18 cellular contexts compared by ENCODE assay signal in the genomic region with DNA sequence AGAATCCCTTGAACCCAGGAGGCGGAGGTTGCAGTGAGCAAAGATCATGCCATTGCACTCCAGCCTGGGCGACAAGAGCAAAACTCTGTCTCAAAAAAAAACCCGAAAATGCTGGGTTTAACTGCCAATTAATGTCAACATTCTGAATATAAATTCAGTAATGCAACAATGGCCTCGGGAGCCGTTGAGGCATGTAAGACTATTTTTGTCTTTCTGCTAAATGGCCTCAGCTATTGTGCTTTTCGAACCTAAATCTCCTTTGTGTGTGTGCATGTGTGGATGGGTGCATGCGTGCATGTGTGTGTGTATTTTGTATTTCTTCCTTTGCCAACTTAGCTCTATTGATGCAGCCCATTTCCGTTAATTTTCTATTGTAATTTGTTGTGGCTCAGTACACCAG. TPM values are rescaled to one million over a fixed set of nuclear protein-coding genes. Genes with fewer than 3 reads are reported as not detected.
DNase-seq lines count a peak whose midpoint lies in the region; ATAC-seq and TF ChIP-seq lines count a peak whose summit lies in the region.
"Had no signal": no experiment of that assay in that cellular context is flagged by ENCODE, and none has a peak within 500 bp of the region (broad histone marks: within the 10 kb centered on the region; RNA-seq: fewer than 3 reads in every experiment).

No MANE protein-coding gene starts in this region.

- intact Hi-C loops in left ventricle myocardium superior (cut with micrococcal nuclease), result no loop called here
- intact Hi-C loops in Right ventricle myocardium inferior (cut with DNase I), result no loop called here
- intact Hi-C loops in uterus (cut with DNase I; ENCODE audit: low total_unique reads), result no loop called here
- intact Hi-C loops in posterior cingulate gyrus (cut with DNase I), result no loop called here

- in situ Hi-C loops in brain microvascular endothelial cell (cut with HindIII; ENCODE audit: low pct_ligation_motif_present, low sequenced_read_pairs), result no loop called here

- CTCF ChIA-PET in WTC11 (lab: Charles Lee), result interaction anchor here (1.4 to 1.6 kb wide), 2 partner anchors 54 to 88 kb away, joined by 3 to 5 read pairs; no protein-coding TSS in a partner anchor

- H3K27me3 Mint-ChIP-seq in WTC11 (ENCODE audit: low read depth), result no peaks in the 10 kb centered on the region
- H3K27me3 Mint-ChIP-seq in nephron (ENCODE audit: low read depth), result no peaks in the 10 kb centered on the region

- H3K27ac ChIP-seq in uterus, result peak overlapping the region; percentile 36 to 99
- H3K27ac ChIP-seq in brain microvascular endothelial cell, result no peak overlapping the region
- H3K27ac ChIP-seq: Peyer's patch had no signal

- H3K36me3 Mint-ChIP-seq in WTC11, result 0 out of 2 replicates have a peak, but pooled peaks cover 2% of the 10 kb centered on the region
- H3K36me3 Mint-ChIP-seq in nephron (ENCODE audit: low read depth), result peaks cover 20% of the 10 kb centered on the region
- H3K36me3 Mint-ChIP-seq: CD4-positive, CD25-positive, alpha-beta regulatory T cell had no signal

- H3K27ac Mint-ChIP-seq in WTC11 (peak overlapping the region; percentile 91), nephron (peak overlapping the region; percentile 9 to 20 (median 19))
- H3K27ac Mint-ChIP-seq: CD4-positive, CD25-positive, alpha-beta regulatory T cell had no signal

- H3K4me3 ChIP-seq in uterus, result no peak overlapping the region
- H3K4me3 ChIP-seq in brain microvascular endothelial cell (ENCODE audit: low read depth, low read length), result no peak overlapping the region
- H3K4me3 ChIP-seq: Peyer's patch had no signal

- H3K4me1 ChIP-seq in uterus, result peaks cover 6 to 10% of the 10 kb centered on the region in 2 donors
- H3K4me1 ChIP-seq: Peyer's patch had no signal

- H3K27me3 ChIP-seq in uterus (no peaks in the 10 kb centered on the region), brain microvascular endothelial cell (replicated peaks) (no peaks in the 10 kb centered on the region)
- H3K27me3 ChIP-seq: Peyer's patch had no signal

- no peak for TF ChIP-seq POLR2A in uterus (IDR thresholded peaks at IDR 0.05)

- POLR2A ChIA-PET in WTC11 (lab: Charles Lee), result no interaction called here

- no peaks in the 10 kb centered on the region for H3K9me3 ChIP-seq in uterus
- H3K9me3 ChIP-seq: Peyer's patch had no signal

- H3K36me3 ChIP-seq in uterus, result no peaks in the 10 kb centered on the region
- H3K36me3 ChIP-seq in brain microvascular endothelial cell (replicated peaks), result peaks cover 4% of the 10 kb centered on the region
- H3K36me3 ChIP-seq: Peyer's patch had no signal

- DNase-seq in left ventricle myocardium superior (no peak), Right ventricle myocardium inferior (ENCODE audit: missing footprints) (no peak), WTC11 (ENCODE audit: low spot score) (no peak), uterus (no peak), brain microvascular endothelial cell (no peak), posterior cingulate gyrus (no peak)
- DNase-seq in stimulated activated CD4-positive, alpha-beta T cell treated with anti-CD3 and anti-CD28 coated beads, Interleukin-4, amount 100 ng/mL, for 1 hour, result no peak
- DNase-seq: Calu3; CD4-positive, CD25-positive, alpha-beta regulatory T cell; DMS79; NCI-H1105 treated with DMSO at 0.1 percent for 48 hours; NCI-H187 treated with DMSO at 0.1 percent for 48 hours; NCI-H2171; NCI-H510A; NCI-H82; Peyer's patch; SHP77 had no signal

- H3K4me1 Mint-ChIP-seq in WTC11 (peaks cover 39% of the 10 kb centered on the region), nephron (peaks cover 17% of the 10 kb centered on the region)
- H3K4me1 Mint-ChIP-seq: CD4-positive, CD25-positive, alpha-beta regulatory T cell had no signal

- H3K4me3 Mint-ChIP-seq in WTC11, result no peak overlapping the region
- no peak overlapping the region for H3K4me3 Mint-ChIP-seq in nephron
- H3K4me3 Mint-ChIP-seq: CD4-positive, CD25-positive, alpha-beta regulatory T cell had no signal

- no peak for TF ChIP-seq CTCF in WTC11 (IDR thresholded peaks at IDR 0.05)
- no peak for TF ChIP-seq CTCF in nephron (IDR thresholded peaks at IDR 0.05; ENCODE audit: unreplicated experiment in 3 of 3)
- TF ChIP-seq CTCF in uterus (IDR thresholded peaks at IDR 0.05), result no peak
- TF ChIP-seq CTCF in brain microvascular endothelial cell (IDR thresholded peaks at IDR 0.05; ENCODE audit: low read depth, low read length, missing control alignments), result no peak

- peak; percentile 10 for ATAC-seq in left ventricle myocardium superior
- no peak for ATAC-seq in Right ventricle myocardium inferior
- ATAC-seq in WTC11, result no peak

- H3K9me3 Mint-ChIP-seq in WTC11 (no peaks in the 10 kb centered on the region), nephron (no peaks in the 10 kb centered on the region)

TF ChIP-seq in WTC11, 78 proteins besides CTCF, POLR2A, EP300 and RAD21 (continues in another document):
- no peak for TF ChIP-seq ZNF317 (CRISPR knock-in tag; IDR thresholded peaks at IDR 0.05; ENCODE audit: borderline replicate concordance, low read depth)
- TF ChIP-seq, protein P1, sequence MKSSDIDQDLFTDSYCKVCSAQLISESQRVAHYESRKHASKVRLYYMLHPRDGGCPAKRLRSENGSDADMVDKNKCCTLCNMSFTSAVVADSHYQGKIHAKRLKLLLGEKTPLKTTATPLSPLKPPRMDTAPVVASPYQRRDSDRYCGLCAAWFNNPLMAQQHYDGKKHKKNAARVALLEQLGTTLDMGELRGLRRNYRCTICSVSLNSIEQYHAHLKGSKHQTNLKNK (CRISPR knock-in tag; IDR thresholded peaks at IDR 0.05), result no peak
- TF ChIP-seq, protein P2, sequence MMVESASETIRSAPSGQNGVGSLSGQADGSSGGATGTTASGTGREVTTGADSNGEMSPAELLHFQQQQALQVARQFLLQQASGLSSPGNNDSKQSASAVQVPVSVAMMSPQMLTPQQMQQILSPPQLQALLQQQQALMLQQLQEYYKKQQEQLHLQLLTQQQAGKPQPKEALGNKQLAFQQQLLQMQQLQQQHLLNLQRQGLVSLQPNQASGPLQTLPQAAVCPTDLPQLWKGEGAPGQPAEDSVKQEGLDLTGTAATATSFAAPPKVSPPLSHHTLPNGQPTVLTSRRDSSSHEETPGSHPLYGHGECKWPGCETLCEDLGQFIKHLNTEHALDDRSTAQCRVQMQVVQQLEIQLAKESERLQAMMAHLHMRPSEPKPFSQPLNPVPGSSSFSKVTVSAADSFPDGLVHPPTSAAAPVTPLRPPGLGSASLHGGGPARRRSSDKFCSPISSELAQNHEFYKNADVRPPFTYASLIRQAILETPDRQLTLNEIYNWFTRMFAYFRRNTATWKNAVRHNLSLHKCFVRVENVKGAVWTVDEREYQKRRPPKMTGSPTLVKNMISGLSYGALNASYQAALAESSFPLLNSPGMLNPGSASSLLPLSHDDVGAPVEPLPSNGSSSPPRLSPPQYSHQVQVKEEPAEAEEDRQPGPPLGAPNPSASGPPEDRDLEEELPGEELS (CRISPR knock-in tag; IDR thresholded peaks at IDR 0.05), result no peak
- no peak for TF ChIP-seq MXD4 (CRISPR knock-in tag; IDR thresholded peaks at IDR 0.05; ENCODE audit: borderline replicate concordance)
- TF ChIP-seq ATF1 (CRISPR knock-in tag; IDR thresholded peaks at IDR 0.05), result no peak
- no peak for TF ChIP-seq ZNF232 (CRISPR knock-in tag; IDR thresholded peaks at IDR 0.05)
- TF ChIP-seq SMAD3 (CRISPR knock-in tag; IDR thresholded peaks at IDR 0.05; ENCODE audit: borderline replicate concordance), result no peak
- TF ChIP-seq ESRRA (CRISPR knock-in tag; IDR thresholded peaks at IDR 0.05; ENCODE audit: borderline replicate concordance), result no peak
- TF ChIP-seq ZBTB21 (CRISPR knock-in tag; IDR thresholded peaks at IDR 0.05; ENCODE audit: borderline replicate concordance), result no peak
- no peak for TF ChIP-seq ZNF671 (CRISPR knock-in tag; IDR thresholded peaks at IDR 0.05)
- TF ChIP-seq, protein P3, sequence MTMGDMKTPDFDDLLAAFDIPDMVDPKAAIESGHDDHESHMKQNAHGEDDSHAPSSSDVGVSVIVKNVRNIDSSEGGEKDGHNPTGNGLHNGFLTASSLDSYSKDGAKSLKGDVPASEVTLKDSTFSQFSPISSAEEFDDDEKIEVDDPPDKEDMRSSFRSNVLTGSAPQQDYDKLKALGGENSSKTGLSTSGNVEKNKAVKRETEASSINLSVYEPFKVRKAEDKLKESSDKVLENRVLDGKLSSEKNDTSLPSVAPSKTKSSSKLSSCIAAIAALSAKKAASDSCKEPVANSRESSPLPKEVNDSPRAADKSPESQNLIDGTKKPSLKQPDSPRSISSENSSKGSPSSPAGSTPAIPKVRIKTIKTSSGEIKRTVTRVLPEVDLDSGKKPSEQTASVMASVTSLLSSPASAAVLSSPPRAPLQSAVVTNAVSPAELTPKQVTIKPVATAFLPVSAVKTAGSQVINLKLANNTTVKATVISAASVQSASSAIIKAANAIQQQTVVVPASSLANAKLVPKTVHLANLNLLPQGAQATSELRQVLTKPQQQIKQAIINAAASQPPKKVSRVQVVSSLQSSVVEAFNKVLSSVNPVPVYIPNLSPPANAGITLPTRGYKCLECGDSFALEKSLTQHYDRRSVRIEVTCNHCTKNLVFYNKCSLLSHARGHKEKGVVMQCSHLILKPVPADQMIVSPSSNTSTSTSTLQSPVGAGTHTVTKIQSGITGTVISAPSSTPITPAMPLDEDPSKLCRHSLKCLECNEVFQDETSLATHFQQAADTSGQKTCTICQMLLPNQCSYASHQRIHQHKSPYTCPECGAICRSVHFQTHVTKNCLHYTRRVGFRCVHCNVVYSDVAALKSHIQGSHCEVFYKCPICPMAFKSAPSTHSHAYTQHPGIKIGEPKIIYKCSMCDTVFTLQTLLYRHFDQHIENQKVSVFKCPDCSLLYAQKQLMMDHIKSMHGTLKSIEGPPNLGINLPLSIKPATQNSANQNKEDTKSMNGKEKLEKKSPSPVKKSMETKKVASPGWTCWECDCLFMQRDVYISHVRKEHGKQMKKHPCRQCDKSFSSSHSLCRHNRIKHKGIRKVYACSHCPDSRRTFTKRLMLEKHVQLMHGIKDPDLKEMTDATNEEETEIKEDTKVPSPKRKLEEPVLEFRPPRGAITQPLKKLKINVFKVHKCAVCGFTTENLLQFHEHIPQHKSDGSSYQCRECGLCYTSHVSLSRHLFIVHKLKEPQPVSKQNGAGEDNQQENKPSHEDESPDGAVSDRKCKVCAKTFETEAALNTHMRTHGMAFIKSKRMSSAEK (CRISPR knock-in tag; IDR thresholded peaks at IDR 0.05; ENCODE audit: borderline replicate concordance), result no peak
- TF ChIP-seq ZNF219 (CRISPR knock-in tag; IDR thresholded peaks at IDR 0.05; ENCODE audit: borderline replicate concordance), result no peak
- TF ChIP-seq, protein P4, sequence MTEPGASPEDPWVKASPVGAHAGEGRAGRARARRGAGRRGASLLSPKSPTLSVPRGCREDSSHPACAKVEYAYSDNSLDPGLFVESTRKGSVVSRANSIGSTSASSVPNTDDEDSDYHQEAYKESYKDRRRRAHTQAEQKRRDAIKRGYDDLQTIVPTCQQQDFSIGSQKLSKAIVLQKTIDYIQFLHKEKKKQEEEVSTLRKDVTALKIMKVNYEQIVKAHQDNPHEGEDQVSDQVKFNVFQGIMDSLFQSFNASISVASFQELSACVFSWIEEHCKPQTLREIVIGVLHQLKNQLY (CRISPR knock-in tag; IDR thresholded peaks at IDR 0.05), result no peak

RNA-seq across cellular contexts. Expression of a gene that starts 31.6 kb away (rescaled TPM):
- total RNA-seq in left ventricle myocardium superior (358 TPM), Right ventricle myocardium inferior (406 TPM), WTC11 (2021) (248 to 262 TPM (median 260 TPM) in 3 replicates), uterus (100 to 1,000 TPM; 294 to 434 (median 374) TPM)
